Comparison of ENCODE assay signal across 1 cellular context in the genomic region with DNA sequence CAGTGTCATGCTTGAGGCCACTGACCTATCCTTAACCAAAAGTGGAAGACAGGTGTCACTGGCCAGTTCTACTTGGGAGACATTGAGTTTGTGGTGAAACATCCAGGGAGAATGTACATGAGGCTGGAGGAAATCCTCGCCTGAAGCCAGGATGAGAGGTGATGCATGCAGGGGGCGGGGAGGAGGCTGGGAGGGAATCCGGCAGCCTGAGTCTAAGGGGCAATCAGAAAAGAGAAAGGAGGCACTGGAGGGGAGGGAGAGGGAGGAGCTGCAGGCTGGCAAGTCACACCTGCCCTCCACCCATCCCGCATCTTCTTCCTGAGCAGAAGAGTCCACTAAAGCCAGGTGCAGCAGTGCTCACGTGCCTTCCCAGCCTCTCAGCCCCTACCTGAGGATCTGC.
TF ChIP-seq lines count a peak whose summit lies in the region.

No MANE protein-coding gene starts in this region.

TF ChIP-seq in H1, 55 proteins besides CTCF, POLR2A, EP300 and RAD21 (continued from another document):
- TF ChIP-seq, protein P1, sequence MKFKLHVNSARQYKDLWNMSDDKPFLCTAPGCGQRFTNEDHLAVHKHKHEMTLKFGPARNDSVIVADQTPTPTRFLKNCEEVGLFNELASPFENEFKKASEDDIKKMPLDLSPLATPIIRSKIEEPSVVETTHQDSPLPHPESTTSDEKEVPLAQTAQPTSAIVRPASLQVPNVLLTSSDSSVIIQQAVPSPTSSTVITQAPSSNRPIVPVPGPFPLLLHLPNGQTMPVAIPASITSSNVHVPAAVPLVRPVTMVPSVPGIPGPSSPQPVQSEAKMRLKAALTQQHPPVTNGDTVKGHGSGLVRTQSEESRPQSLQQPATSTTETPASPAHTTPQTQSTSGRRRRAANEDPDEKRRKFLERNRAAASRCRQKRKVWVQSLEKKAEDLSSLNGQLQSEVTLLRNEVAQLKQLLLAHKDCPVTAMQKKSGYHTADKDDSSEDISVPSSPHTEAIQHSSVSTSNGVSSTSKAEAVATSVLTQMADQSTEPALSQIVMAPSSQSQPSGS (IDR thresholded peaks at IDR 0.05; ENCODE audit: low read length) = no peak
- TF ChIP-seq PHF8 (conservative IDR thresholded peaks at IDR 0.05; ENCODE audit: low read depth, low read length) = no peak
- TF ChIP-seq, protein P2, sequence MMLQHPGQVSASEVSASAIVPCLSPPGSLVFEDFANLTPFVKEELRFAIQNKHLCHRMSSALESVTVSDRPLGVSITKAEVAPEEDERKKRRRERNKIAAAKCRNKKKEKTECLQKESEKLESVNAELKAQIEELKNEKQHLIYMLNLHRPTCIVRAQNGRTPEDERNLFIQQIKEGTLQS (IDR thresholded peaks at IDR 0.05; ENCODE audit: insufficient read depth, low read depth, low read length) = no peak
- no peak for TF ChIP-seq TBP (IDR thresholded peaks at IDR 0.05; ENCODE audit: low read depth, low read length)
- TF ChIP-seq NRF1 (IDR thresholded peaks at IDR 0.05; ENCODE audit: low read depth, low read length) = no peak
- TF ChIP-seq HDAC6 (IDR thresholded peaks at IDR 0.05; ENCODE audit: low read depth, low read length) = no peak
- no peak for TF ChIP-seq POU5F1 (IDR thresholded peaks at IDR 0.05; ENCODE audit: low read depth, low read length)
- no peak for TF ChIP-seq BCL11A (IDR thresholded peaks at IDR 0.05; ENCODE audit: low read depth in 2 of 2, low read length in 2 of 2)
- TF ChIP-seq SUZ12 (IDR thresholded peaks at IDR 0.05; ENCODE audit: low read length) = no peak
- no peak for TF ChIP-seq CEBPB (IDR thresholded peaks at IDR 0.05; ENCODE audit: low read depth, low read length)
- no peak for TF ChIP-seq SP4 (IDR thresholded peaks at IDR 0.05; ENCODE audit: low read length)
